ENCODE assay signal across 1 cellular context in the genomic region with DNA sequence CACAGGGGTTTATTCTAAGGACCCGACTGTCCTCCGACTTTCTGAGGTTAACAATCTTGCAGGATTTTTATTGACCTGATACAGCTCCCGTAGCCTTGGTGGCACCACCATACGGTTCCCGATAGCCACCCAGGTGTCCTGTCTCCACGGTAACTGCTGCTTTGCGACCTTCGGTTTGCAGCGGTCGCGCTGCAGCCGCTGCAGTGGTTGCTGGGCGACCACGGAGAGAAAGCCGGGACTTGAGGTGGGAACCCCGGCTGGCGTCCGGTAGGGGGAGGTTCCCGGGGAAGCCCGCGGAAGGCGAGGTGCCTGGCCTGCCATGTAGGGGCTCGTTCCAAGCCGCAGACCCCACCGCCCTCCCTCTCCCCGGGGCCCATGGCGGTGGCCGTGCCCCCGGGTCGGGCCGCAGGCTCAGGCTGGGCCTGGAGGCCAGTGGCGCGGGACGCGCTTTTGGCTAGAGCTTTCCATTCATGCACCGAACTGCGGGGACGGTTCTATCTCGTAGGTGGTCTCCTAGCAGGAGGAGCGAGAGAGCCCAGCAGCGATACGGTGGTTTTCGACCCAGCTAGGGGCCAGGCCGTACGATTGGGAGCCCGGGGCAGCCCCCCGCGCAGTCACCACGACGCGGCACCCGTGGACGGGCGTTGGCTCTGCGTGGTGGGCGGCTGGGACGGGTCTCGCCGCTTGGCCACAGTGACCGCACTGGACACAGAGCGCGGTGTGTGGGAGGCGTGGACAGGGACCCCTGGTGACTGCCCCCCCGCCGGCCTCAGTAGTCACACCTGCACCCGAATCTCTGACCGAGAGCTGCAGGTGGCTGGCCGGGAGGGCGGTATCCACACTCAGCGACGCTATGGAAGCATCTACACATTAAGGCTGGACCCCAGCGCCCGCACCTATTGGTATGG.
TF ChIP-seq lines count a peak whose summit lies in the region.

A gene with protein sequence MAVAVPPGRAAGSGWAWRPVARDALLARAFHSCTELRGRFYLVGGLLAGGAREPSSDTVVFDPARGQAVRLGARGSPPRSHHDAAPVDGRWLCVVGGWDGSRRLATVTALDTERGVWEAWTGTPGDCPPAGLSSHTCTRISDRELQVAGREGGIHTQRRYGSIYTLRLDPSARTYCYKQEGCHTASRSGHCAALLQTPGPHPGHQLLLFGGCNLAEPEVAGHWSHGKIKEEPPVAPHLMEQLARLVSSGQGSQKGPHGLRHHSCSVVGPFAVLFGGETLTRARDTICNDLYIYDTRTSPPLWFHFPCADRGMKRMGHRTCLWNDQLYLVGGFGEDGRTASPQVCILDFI (plus strand): TSS at position 201 of the 908 bp plus-strand sequence. CDS start 175 bp downstream, at position 376.

TF ChIP-seq in H1, 55 proteins besides CTCF, POLR2A, EP300 and RAD21:
- TF ChIP-seq TAF1 (IDR thresholded peaks at IDR 0.05; ENCODE audit: low read depth, low read length) (peak; percentile 56; the same call in 1 of the 2 replicates), SAP30 (IDR thresholded peaks at IDR 0.05; ENCODE audit: insufficient read depth, insufficient replicate concordance, low read length) (no peak), CREB1 (IDR thresholded peaks at IDR 0.05) (peak; percentile 36; the same call in 1 of the 2 replicates), SUZ12 (IDR thresholded peaks at IDR 0.05; ENCODE audit: low read length) (no peak), SP2 (IDR thresholded peaks at IDR 0.05; ENCODE audit: low read length) (no peak), HDAC2 (IDR thresholded peaks at IDR 0.05; ENCODE audit: borderline replicate concordance in 1 of 2, low read depth in 2 of 2, low read length in 2 of 2) (no peak), SIN3A (conservative IDR thresholded peaks at IDR 0.05 in 1 of 2, IDR thresholded peaks at IDR 0.05 in 1 of 2; ENCODE audit: low read depth in 1 of 2, low read length in 2 of 2) (0 out of 4 replicates have a peak, but pooled peaks of 1 of the 2 experiments have one; percentile 65), CHD1 (IDR thresholded peaks at IDR 0.05; ENCODE audit: low read depth, low read length) (no peak), GABPA (IDR thresholded peaks at IDR 0.05; ENCODE audit: borderline replicate concordance, insufficient read depth, low read length) (no peak), E2F6 (IDR thresholded peaks at IDR 0.05) (no peak), PHF8 (conservative IDR thresholded peaks at IDR 0.05; ENCODE audit: low read depth, low read length) (peak; percentile 63; the same call in 1 of the 2 replicates), SIRT6 (IDR thresholded peaks at IDR 0.05; ENCODE audit: low read length) (no peak), BRCA1 (IDR thresholded peaks at IDR 0.05; ENCODE audit: low read depth, low read length) (no peak), RXRA (IDR thresholded peaks at IDR 0.05; ENCODE audit: insufficient read depth, low read depth, low read length) (no peak), SP4 (IDR thresholded peaks at IDR 0.05; ENCODE audit: low read length) (no peak), SRF (IDR thresholded peaks at IDR 0.05; ENCODE audit: low read depth, low read length) (0 out of 2 replicates have a peak, but pooled peaks have one; percentile 19), EZH2 (IDR thresholded peaks at IDR 0.05; ENCODE audit: low read depth, low read length, severe bottlenecking) (no peak), TEAD4 (IDR thresholded peaks at IDR 0.05; ENCODE audit: low read depth, low read length) (no peak), POU5F1 (IDR thresholded peaks at IDR 0.05; ENCODE audit: low read depth, low read length) (no peak), FOSL1 (IDR thresholded peaks at IDR 0.05; ENCODE audit: insufficient read depth, low read depth, low read length) (no peak), KDM5A (IDR thresholded peaks at IDR 0.05; ENCODE audit: low read length) (0 out of 2 replicates have a peak, but pooled peaks have one; percentile 20), KDM4A (IDR thresholded peaks at IDR 0.05; ENCODE audit: low read depth, low read length, severe bottlenecking) (peak; percentile 67), YY1 (IDR thresholded peaks at IDR 0.05; ENCODE audit: low read depth, low read length) (no peak), HDAC6 (IDR thresholded peaks at IDR 0.05; ENCODE audit: low read depth, low read length) (no peak), KDM1A (IDR thresholded peaks at IDR 0.05; ENCODE audit: borderline replicate concordance, low read length) (no peak), NRF1 (IDR thresholded peaks at IDR 0.05; ENCODE audit: low read depth, low read length) (no peak), BCL11A (IDR thresholded peaks at IDR 0.05; ENCODE audit: low read depth in 2 of 2, low read length in 2 of 2) (no peak), RBBP5 (IDR thresholded peaks at IDR 0.05; ENCODE audit: borderline replicate concordance, low read depth, low read length) (0 out of 2 replicates have a peak, but pooled peaks have one; percentile 27), ASH2L (IDR thresholded peaks at IDR 0.05; ENCODE audit: low read length) (peak; percentile 57)
- TF ChIP-seq, protein P1, sequence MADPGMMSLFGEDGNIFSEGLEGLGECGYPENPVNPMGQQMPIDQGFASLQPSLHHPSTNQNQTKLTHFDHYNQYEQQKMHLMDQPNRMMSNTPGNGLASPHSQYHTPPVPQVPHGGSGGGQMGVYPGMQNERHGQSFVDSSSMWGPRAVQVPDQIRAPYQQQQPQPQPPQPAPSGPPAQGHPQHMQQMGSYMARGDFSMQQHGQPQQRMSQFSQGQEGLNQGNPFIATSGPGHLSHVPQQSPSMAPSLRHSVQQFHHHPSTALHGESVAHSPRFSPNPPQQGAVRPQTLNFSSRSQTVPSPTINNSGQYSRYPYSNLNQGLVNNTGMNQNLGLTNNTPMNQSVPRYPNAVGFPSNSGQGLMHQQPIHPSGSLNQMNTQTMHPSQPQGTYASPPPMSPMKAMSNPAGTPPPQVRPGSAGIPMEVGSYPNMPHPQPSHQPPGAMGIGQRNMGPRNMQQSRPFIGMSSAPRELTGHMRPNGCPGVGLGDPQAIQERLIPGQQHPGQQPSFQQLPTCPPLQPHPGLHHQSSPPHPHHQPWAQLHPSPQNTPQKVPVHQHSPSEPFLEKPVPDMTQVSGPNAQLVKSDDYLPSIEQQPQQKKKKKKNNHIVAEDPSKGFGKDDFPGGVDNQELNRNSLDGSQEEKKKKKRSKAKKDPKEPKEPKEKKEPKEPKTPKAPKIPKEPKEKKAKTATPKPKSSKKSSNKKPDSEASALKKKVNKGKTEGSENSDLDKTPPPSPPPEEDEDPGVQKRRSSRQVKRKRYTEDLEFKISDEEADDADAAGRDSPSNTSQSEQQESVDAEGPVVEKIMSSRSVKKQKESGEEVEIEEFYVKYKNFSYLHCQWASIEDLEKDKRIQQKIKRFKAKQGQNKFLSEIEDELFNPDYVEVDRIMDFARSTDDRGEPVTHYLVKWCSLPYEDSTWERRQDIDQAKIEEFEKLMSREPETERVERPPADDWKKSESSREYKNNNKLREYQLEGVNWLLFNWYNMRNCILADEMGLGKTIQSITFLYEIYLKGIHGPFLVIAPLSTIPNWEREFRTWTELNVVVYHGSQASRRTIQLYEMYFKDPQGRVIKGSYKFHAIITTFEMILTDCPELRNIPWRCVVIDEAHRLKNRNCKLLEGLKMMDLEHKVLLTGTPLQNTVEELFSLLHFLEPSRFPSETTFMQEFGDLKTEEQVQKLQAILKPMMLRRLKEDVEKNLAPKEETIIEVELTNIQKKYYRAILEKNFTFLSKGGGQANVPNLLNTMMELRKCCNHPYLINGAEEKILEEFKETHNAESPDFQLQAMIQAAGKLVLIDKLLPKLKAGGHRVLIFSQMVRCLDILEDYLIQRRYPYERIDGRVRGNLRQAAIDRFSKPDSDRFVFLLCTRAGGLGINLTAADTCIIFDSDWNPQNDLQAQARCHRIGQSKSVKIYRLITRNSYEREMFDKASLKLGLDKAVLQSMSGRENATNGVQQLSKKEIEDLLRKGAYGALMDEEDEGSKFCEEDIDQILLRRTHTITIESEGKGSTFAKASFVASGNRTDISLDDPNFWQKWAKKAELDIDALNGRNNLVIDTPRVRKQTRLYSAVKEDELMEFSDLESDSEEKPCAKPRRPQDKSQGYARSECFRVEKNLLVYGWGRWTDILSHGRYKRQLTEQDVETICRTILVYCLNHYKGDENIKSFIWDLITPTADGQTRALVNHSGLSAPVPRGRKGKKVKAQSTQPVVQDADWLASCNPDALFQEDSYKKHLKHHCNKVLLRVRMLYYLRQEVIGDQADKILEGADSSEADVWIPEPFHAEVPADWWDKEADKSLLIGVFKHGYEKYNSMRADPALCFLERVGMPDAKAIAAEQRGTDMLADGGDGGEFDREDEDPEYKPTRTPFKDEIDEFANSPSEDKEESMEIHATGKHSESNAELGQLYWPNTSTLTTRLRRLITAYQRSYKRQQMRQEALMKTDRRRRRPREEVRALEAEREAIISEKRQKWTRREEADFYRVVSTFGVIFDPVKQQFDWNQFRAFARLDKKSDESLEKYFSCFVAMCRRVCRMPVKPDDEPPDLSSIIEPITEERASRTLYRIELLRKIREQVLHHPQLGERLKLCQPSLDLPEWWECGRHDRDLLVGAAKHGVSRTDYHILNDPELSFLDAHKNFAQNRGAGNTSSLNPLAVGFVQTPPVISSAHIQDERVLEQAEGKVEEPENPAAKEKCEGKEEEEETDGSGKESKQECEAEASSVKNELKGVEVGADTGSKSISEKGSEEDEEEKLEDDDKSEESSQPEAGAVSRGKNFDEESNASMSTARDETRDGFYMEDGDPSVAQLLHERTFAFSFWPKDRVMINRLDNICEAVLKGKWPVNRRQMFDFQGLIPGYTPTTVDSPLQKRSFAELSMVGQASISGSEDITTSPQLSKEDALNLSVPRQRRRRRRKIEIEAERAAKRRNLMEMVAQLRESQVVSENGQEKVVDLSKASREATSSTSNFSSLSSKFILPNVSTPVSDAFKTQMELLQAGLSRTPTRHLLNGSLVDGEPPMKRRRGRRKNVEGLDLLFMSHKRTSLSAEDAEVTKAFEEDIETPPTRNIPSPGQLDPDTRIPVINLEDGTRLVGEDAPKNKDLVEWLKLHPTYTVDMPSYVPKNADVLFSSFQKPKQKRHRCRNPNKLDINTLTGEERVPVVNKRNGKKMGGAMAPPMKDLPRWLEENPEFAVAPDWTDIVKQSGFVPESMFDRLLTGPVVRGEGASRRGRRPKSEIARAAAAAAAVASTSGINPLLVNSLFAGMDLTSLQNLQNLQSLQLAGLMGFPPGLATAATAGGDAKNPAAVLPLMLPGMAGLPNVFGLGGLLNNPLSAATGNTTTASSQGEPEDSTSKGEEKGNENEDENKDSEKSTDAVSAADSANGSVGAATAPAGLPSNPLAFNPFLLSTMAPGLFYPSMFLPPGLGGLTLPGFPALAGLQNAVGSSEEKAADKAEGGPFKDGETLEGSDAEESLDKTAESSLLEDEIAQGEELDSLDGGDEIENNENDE (IDR thresholded peaks at IDR 0.05; ENCODE audit: insufficient replicate concordance, low read length): no peak
- TF ChIP-seq, protein P2, sequence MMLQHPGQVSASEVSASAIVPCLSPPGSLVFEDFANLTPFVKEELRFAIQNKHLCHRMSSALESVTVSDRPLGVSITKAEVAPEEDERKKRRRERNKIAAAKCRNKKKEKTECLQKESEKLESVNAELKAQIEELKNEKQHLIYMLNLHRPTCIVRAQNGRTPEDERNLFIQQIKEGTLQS (IDR thresholded peaks at IDR 0.05; ENCODE audit: insufficient read depth, low read depth, low read length): peak; percentile 93
